20 cellular contexts compared by ENCODE assay signal in the genomic region with DNA sequence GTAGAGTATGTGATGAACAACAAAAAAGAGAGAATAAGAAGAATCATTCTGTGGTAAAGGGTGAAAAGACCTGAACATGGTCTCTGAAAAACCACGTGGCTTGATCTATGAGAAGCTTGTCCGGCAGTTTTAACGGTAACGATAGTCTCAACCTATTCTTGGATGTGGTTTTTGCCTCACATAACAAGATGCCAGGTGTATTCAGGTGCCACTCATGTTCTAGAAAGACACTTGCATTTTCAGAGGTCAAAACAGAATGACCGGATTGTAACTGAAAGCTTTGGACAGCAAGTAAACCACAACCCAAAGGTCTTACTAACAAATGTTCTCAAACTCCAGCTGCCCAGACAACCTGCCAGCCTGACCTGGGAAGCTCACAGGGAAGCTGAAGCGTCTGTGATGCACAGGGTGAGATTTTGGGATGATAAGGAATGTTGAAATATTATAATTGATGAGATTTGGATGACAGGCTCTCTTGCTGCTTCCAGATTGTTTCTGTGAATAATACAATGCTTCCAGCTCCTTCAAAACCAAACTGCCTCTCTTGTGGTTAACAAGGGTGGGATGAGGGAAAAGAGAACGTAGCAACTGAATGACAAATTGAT.
"Had no signal": no experiment of that assay in that cellular context is flagged by ENCODE, and none has a peak within 500 bp of the region (broad histone marks: within the 10 kb centered on the region; RNA-seq: fewer than 3 reads in every experiment).

No MANE protein-coding gene starts in this region.

- H3K4me1 ChIP-seq: gastroesophageal sphincter, right atrium auricular region, sigmoid colon, stomach had no signal

- FAIRE-seq: endometrium, small intestine, urothelium cell line had no signal

- ATAC-seq: gastroesophageal sphincter; left lobe of liver; naive thymus-derived CD8-positive, alpha-beta T cell had no signal

- H3K9me3 Mint-ChIP-seq: naive thymus-derived CD8-positive, alpha-beta T cell; type B pancreatic cell had no signal

- H3K36me3 Mint-ChIP-seq: naive thymus-derived CD8-positive, alpha-beta T cell; type B pancreatic cell had no signal

- H3K27me3 Mint-ChIP-seq: type B pancreatic cell had no signal

- H3K4me3 Mint-ChIP-seq: naive thymus-derived CD8-positive, alpha-beta T cell; type B pancreatic cell had no signal

- DNase-seq: cortex of kidney; dorsolateral prefrontal cortex; effector CD8-positive, alpha-beta T cell; glutamatergic neuron; islet precursor cell; mammary epithelial cell; naive thymus-derived CD8-positive, alpha-beta T cell; posterior cingulate gyrus; sigmoid colon; small intestine; stimulated activated CD4-positive, alpha-beta T cell treated with anti-CD3 and anti-CD28 coated beads, Interleukin-12 subunit alpha, Interleukin-12 subunit beta, amount 100 ng/mL, for 4 hours; stimulated activated naive CD4-positive, alpha-beta T cell; stomach had no signal

- H3K27ac Mint-ChIP-seq: naive thymus-derived CD8-positive, alpha-beta T cell; type B pancreatic cell had no signal

- H3K4me3 ChIP-seq: dorsolateral prefrontal cortex, gastroesophageal sphincter, right atrium auricular region, sigmoid colon, stomach had no signal

- H3K27ac ChIP-seq: dorsolateral prefrontal cortex, gastroesophageal sphincter, neutrophil, right atrium auricular region, sigmoid colon, stomach had no signal

- H3K36me3 ChIP-seq: gastroesophageal sphincter, neutrophil, right atrium auricular region, sigmoid colon, stomach had no signal

- H3K9me3 ChIP-seq: gastroesophageal sphincter, neutrophil, right atrium auricular region, sigmoid colon, stomach had no signal

- H3K27me3 ChIP-seq: dorsolateral prefrontal cortex, gastroesophageal sphincter, neutrophil, right atrium auricular region, sigmoid colon, stomach had no signal
